In the genomic region with DNA sequence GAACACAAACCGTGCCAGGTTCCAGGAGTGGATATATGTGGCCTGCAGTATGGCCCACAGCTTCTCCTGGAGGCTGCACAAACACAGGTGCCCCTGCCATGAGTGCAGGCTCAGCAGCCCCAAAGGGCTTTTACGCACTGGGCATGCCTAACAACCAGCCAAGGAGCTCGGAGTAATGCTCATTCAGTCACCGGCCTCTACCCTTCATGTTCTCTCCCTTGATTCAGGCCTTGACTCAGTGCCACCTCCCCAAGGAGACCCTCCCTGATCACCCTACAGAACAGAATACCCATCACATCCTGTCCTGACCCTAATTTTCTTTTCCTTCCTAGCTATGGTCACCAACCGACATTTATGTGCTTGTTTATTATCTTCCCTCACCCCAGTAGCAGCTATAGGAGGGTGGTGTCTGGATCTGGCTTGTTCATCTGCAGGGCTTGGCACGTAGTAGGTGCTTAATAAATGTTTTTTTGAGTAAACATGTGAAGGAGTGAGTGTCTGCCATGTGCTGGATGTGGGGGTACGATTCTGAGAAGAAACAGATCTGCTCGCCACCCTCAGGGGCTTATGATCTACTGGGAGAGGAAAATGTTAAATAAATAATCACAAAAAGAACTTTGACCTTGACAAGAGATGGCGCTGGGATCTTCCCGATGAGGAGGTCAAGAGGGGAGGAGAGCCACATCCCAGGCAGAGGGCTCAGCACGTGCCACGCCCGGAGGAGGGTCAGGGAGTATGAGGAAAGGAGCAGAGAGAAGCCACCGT, we compare ENCODE assay signal across 2 cellular contexts.
TF ChIP-seq lines count a peak whose summit lies in the region.

No MANE protein-coding gene starts in this region.

TF ChIP-seq in HCT116, 20 proteins besides CTCF, POLR2A, EP300 and RAD21:
- TF ChIP-seq SRF (IDR thresholded peaks at IDR 0.05; ENCODE audit: low read depth) (no peak), ATF3 (IDR thresholded peaks at IDR 0.05) (no peak), EZH2phosphoT487 (IDR thresholded peaks at IDR 0.05; ENCODE audit: borderline replicate concordance) (no peak), POLR2AphosphoS5 (IDR thresholded peaks at IDR 0.05; ENCODE audit: low read depth, low read length) (no peak), CBX3 (IDR thresholded peaks at IDR 0.05; ENCODE audit: low read depth) (no peak), YY1 (IDR thresholded peaks at IDR 0.05; ENCODE audit: extremely low read depth, insufficient replicate concordance, low read depth, low read length) (no peak), ZNF274 (IDR thresholded peaks at IDR 0.05; ENCODE audit: low read depth, low read length) (no peak), JUND (IDR thresholded peaks at IDR 0.05) (no peak), ZFX (IDR thresholded peaks at IDR 0.05) (no peak), ELF1 (IDR thresholded peaks at IDR 0.05; ENCODE audit: borderline replicate concordance, low read depth) (no peak), REST (IDR thresholded peaks at IDR 0.05; ENCODE audit: low read depth) (no peak), EGR1 (IDR thresholded peaks at IDR 0.05; ENCODE audit: low read depth) (no peak), TCF7L2 (IDR thresholded peaks at IDR 0.05; ENCODE audit: borderline replicate concordance, extremely low read depth, insufficient read depth, insufficient read length) (no peak), MAX (IDR thresholded peaks at IDR 0.05) (no peak), SP1 (IDR thresholded peaks at IDR 0.05; ENCODE audit: low read depth) (no peak), FOSL1 (IDR thresholded peaks at IDR 0.05; ENCODE audit: low read depth) (no peak), CEBPB (IDR thresholded peaks at IDR 0.05; ENCODE audit: low read depth) (no peak), SIN3A (IDR thresholded peaks at IDR 0.05; ENCODE audit: low read depth) (no peak)

TF ChIP-seq in WTC11, 78 proteins besides CTCF, POLR2A, EP300 and RAD21:
- TF ChIP-seq RELA (CRISPR knock-in tag; IDR thresholded peaks at IDR 0.05; ENCODE audit: borderline replicate concordance) (no peak), FOXJ3 (CRISPR knock-in tag; IDR thresholded peaks at IDR 0.05; ENCODE audit: borderline replicate concordance) (no peak), ZNF532 (CRISPR knock-in tag; IDR thresholded peaks at IDR 0.05; ENCODE audit: borderline replicate concordance) (no peak), HMGXB4 (CRISPR knock-in tag; IDR thresholded peaks at IDR 0.05) (no peak), CDX4 (CRISPR knock-in tag; IDR thresholded peaks at IDR 0.05; ENCODE audit: borderline replicate concordance) (no peak), MYBL2 (CRISPR knock-in tag; IDR thresholded peaks at IDR 0.05) (no peak), SMAD3 (CRISPR knock-in tag; IDR thresholded peaks at IDR 0.05; ENCODE audit: borderline replicate concordance) (no peak), ZNF396 (CRISPR knock-in tag; IDR thresholded peaks at IDR 0.05; ENCODE audit: borderline replicate concordance) (no peak), TEAD4 (CRISPR knock-in tag; IDR thresholded peaks at IDR 0.05) (no peak), RORB (CRISPR knock-in tag; IDR thresholded peaks at IDR 0.05) (no peak), OVOL2 (CRISPR knock-in tag; IDR thresholded peaks at IDR 0.05; ENCODE audit: borderline replicate concordance) (no peak), PRRX2 (CRISPR knock-in tag; IDR thresholded peaks at IDR 0.05) (no peak), ZNF416 (CRISPR knock-in tag; IDR thresholded peaks at IDR 0.05) (no peak), KAT7 (CRISPR knock-in tag; IDR thresholded peaks at IDR 0.05; ENCODE audit: borderline replicate concordance) (no peak)
- TF ChIP-seq, protein P1, sequence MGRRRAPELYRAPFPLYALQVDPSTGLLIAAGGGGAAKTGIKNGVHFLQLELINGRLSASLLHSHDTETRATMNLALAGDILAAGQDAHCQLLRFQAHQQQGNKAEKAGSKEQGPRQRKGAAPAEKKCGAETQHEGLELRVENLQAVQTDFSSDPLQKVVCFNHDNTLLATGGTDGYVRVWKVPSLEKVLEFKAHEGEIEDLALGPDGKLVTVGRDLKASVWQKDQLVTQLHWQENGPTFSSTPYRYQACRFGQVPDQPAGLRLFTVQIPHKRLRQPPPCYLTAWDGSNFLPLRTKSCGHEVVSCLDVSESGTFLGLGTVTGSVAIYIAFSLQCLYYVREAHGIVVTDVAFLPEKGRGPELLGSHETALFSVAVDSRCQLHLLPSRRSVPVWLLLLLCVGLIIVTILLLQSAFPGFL (CRISPR knock-in tag; IDR thresholded peaks at IDR 0.05; ENCODE audit: borderline replicate concordance) = no peak
- TF ChIP-seq, protein P2, sequence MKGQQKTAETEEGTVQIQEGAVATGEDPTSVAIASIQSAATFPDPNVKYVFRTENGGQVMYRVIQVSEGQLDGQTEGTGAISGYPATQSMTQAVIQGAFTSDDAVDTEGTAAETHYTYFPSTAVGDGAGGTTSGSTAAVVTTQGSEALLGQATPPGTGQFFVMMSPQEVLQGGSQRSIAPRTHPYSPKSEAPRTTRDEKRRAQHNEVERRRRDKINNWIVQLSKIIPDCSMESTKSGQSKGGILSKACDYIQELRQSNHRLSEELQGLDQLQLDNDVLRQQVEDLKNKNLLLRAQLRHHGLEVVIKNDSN (CRISPR knock-in tag; IDR thresholded peaks at IDR 0.05) = no peak
- TF ChIP-seq, protein P3, sequence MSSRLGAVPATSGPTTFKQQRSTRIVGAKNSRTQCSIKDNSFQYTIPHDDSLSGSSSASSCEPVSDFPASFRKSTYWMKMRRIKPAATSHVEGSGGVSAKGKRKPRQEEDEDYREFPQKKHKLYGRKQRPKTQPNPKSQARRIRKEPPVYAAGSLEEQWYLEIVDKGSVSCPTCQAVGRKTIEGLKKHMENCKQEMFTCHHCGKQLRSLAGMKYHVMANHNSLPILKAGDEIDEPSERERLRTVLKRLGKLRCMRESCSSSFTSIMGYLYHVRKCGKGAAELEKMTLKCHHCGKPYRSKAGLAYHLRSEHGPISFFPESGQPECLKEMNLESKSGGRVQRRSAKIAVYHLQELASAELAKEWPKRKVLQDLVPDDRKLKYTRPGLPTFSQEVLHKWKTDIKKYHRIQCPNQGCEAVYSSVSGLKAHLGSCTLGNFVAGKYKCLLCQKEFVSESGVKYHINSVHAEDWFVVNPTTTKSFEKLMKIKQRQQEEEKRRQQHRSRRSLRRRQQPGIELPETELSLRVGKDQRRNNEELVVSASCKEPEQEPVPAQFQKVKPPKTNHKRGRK (CRISPR knock-in tag; IDR thresholded peaks at IDR 0.05; ENCODE audit: borderline replicate concordance) = no peak
